In the genomic region with DNA sequence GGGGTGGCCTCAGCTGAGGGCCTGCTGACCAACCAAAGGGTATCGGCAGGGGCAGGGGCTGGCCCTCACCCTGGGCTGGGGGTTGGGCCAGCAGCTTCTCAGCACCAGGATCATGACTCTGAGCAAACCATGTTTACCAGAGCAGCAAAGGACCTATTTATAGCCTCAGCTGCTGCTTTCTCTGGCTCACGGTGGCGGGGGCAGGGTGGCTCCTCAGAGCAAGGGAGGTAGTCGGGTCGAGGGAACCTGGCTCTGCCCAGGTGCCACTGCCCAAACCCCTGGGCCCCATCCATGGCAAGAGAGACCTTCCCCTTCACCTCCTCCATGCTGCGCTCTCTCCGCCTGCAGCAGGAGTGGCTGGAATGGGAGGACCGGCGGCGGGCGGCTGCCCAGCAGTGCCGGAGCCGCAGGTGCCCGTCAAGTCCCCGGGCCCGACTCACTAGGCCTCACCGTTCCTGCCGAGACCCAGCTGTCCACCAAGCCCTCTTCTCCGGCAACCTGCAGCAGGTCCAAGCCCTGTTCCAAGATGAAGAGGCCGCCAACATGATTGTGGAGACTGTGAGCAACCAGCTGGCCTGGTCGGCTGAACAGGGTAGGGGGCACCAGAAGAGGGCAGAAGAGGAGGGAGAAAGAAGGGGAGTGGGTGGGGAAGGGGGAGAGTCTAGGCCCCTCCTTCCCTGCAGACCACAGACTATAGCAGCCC, we compare ENCODE assay signal across 9 cellular contexts. TPM values are rescaled to one million over a fixed set of nuclear protein-coding genes. Genes with fewer than 3 reads are reported as not detected.
DNase-seq lines count a peak whose midpoint lies in the region; ATAC-seq and TF ChIP-seq lines count a peak whose summit lies in the region.
"Had no signal": no experiment of that assay in that cellular context is flagged by ENCODE, and none has a peak within 500 bp of the region (broad histone marks: within the 10 kb centered on the region; RNA-seq: fewer than 3 reads in every experiment).

A gene with protein sequence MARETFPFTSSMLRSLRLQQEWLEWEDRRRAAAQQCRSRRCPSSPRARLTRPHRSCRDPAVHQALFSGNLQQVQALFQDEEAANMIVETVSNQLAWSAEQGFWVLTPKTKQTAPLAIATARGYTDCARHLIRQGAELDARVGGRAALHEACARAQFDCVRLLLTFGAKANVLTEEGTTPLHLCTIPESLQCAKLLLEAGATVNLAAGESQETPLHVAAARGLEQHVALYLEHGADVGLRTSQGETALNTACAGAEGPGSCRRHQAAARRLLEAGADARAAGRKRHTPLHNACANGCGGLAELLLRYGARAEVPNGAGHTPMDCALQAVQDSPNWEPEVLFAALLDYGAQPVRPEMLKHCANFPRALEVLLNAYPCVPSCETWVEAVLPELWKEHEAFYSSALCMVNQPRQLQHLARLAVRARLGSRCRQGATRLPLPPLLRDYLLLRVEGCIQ (plus strand): TSS at position 206 of the 703 bp plus-strand sequence. CDS start 86 bp downstream, at position 292.

- CTCF ChIA-PET in RWPE1 (lab: Yijun Ruan, JAX): no interaction called here

- DNase-seq in DMS 273 (lab: John Stamatoyannopoulos, UW; ENCODE audit: unreplicated experiment): peak; percentile 55
- DNase-seq in DMS 273 treated with DMSO at 0.1 percent for 48 hours (lab: John Stamatoyannopoulos, UW): no peak
- peak; percentile 6 for DNase-seq in astrocyte of the spinal cord (ENCODE audit: low read depth, low spot score)
- DNase-seq in iris pigment epithelial cell (ENCODE audit: low read depth): peak; percentile 45
- DNase-seq in RWPE1 (ENCODE audit: low spot score): no peak

- ATAC-seq in GM21737 (IDR thresholded peaks at IDR 0.05; ENCODE audit: unreplicated experiment) (no peak), GM18498 (IDR thresholded peaks at IDR 0.05; ENCODE audit: unreplicated experiment) (no peak)

- in situ Hi-C loops in astrocyte of the spinal cord (cut with HindIII; ENCODE audit: low sequenced_read_pairs): no loop called here

- TF ChIP-seq CTCF in astrocyte of the spinal cord (IDR thresholded peaks at IDR 0.05; ENCODE audit: low read depth, low read length): no peak
- TF ChIP-seq CTCF in RWPE1 (conservative IDR thresholded peaks at IDR 0.05; ENCODE audit: low read depth): no peak

- POLR2A ChIA-PET in RWPE1 (lab: Yijun Ruan, JAX; ENCODE audit: low non-redundant PET): no interaction called here

- H3K27ac ChIP-seq in temporal lobe (ENCODE audit: low read depth, low read length) (peak within 1 kb of the TSS; percentile 51), RWPE1 (no peak within 1 kb of the TSS)

- H3K4me3 ChIP-seq in astrocyte of the spinal cord (ENCODE audit: low read depth, low read length): no peak within 1 kb of the TSS
- H3K4me3 ChIP-seq: adrenal gland had no signal

RNA-seq across cellular contexts. Expression of the gene that starts here (rescaled TPM):
- total RNA-seq in temporal lobe: not detected

Comparison
In these comparisons a context has a peak if more than half of its experiments do, and no peak if none do; other contexts are left out.
1. DNase-seq: peak in DMS 273 (single experiment), astrocyte of the spinal cord (single experiment) and iris pigment epithelial cell (single experiment); none in DMS 273 treated with DMSO at 0.1 percent for 48 hours (single experiment) and RWPE1 (single experiment).